Comparison of ENCODE assay signal across 17 cellular contexts in the genomic region with DNA sequence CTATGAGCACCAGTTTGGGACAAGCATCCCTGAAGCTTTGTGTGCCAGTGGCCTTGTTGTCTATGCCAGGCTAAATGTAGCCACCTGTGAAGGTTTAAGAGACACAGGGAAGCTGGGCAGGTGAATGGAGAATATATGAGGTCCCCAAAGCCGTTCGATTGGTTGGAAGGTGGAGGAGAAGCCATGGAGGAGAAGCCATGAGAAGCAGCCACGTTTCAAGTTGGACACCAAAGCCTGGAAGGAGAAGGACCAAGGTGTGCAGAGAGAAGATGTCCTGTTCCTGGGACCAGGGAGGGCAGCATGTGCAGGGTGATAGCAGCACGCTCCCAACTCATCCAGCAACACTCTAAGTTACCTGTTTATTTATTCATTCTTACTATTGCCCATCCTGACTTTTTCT.
DNase-seq lines count a peak whose midpoint lies in the region; ATAC-seq and TF ChIP-seq lines count a peak whose summit lies in the region.
"Had no signal": no experiment of that assay in that cellular context is flagged by ENCODE, and none has a peak within 500 bp of the region (broad histone marks: within the 10 kb centered on the region; RNA-seq: fewer than 3 reads in every experiment).

No MANE protein-coding gene starts in this region.

- H3K9me3 ChIP-seq in right atrium auricular region (no peaks in the 10 kb centered on the region), heart right ventricle (no peaks in the 10 kb centered on the region), lung (ENCODE audit: control insufficient read depth in 2 of 2, insufficient read depth in 1 of 2, low read length in 1 of 2) (peaks cover 0 to 2% of the 10 kb centered on the region in 2 donors)
- H3K9me3 ChIP-seq: BE2C, BLaER1 had no signal

- CTCF ChIA-PET in Calu3 (lab: Charles Lee): interaction anchor here (0.7 kb wide), 1 partner anchor 17 kb away, joined by 3 read pairs; no protein-coding TSS in a partner anchor

- no peak for ATAC-seq in heart right ventricle
- ATAC-seq in lung (ENCODE audit: insufficient read depth, low FRiP score): no peak

- H3K27me3 ChIP-seq in right atrium auricular region (no peaks in the 10 kb centered on the region), heart right ventricle (peaks cover 0 to 4% (median 0%) of the 10 kb centered on the region in 7 donors), lung (ENCODE audit: control insufficient read depth, insufficient read depth) (no peaks in the 10 kb centered on the region)
- H3K27me3 ChIP-seq: BE2C, BLaER1 had no signal

- peaks cover 16% of the 10 kb centered on the region for H3K9me3 Mint-ChIP-seq in Calu3 (ENCODE audit: low read depth, unreplicated experiment)

- H3K36me3 ChIP-seq in right atrium auricular region (no peaks in the 10 kb centered on the region), heart right ventricle (no peaks in the 10 kb centered on the region), lung (ENCODE audit: control insufficient read depth in 2 of 2, insufficient read depth in 2 of 2, low read length in 2 of 2) (no peaks in the 10 kb centered on the region)
- H3K36me3 ChIP-seq: BE2C, BLaER1 had no signal

- H3K27ac ChIP-seq in right atrium auricular region (no peak overlapping the region), heart right ventricle (no peak overlapping the region), lung (ENCODE audit: low read depth in 1 of 2, low read length in 1 of 2) (no peak overlapping the region)
- H3K27ac ChIP-seq: BLaER1 had no signal

- H3K4me3 ChIP-seq in right atrium auricular region (no peak overlapping the region), heart right ventricle (no peak overlapping the region), lung (no peak overlapping the region)
- H3K4me3 ChIP-seq: BLaER1 had no signal

- TF ChIP-seq CTCF in right atrium auricular region (IDR thresholded peaks at IDR 0.05) (no peak), heart right ventricle (IDR thresholded peaks at IDR 0.05) (no peak), lung (IDR thresholded peaks at IDR 0.05; ENCODE audit: control extremely low read depth, extremely low read depth) (no peak), Calu3 (IDR thresholded peaks at IDR 0.05; ENCODE audit: unreplicated experiment) (no peak)

- no peaks in the 10 kb centered on the region for H3K4me1 Mint-ChIP-seq in Calu3 (ENCODE audit: low read depth, unreplicated experiment)
- H3K4me1 Mint-ChIP-seq: CD14-positive monocyte; CD4-positive, alpha-beta memory T cell; CD4-positive, CD25-positive, alpha-beta regulatory T cell; CD8-positive, alpha-beta memory T cell had no signal

- intact Hi-C loops in heart right ventricle (cut with DNase I): no loop called here
- intact Hi-C loops in Calu3 (cut with micrococcal nuclease; ENCODE audit: unreplicated experiment): no loop called here

- H3K27ac Mint-ChIP-seq in Calu3 (ENCODE audit: unreplicated experiment): no peak overlapping the region
- H3K27ac Mint-ChIP-seq: CD14-positive monocyte; CD4-positive, alpha-beta memory T cell; CD4-positive, CD25-positive, alpha-beta regulatory T cell; CD8-positive, alpha-beta memory T cell had no signal

- no peaks in the 10 kb centered on the region for H3K27me3 Mint-ChIP-seq in Calu3 (ENCODE audit: unreplicated experiment)
- H3K27me3 Mint-ChIP-seq: CD4-positive, CD25-positive, alpha-beta regulatory T cell; CD8-positive, alpha-beta memory T cell had no signal

- no peak overlapping the region for H3K4me3 Mint-ChIP-seq in Calu3 (ENCODE audit: low read depth, unreplicated experiment)
- H3K4me3 Mint-ChIP-seq: CD14-positive monocyte; CD4-positive, alpha-beta memory T cell; CD4-positive, CD25-positive, alpha-beta regulatory T cell; CD8-positive, alpha-beta memory T cell had no signal

- BruUV-seq in Calu3 (replicated peaks; lab: Mats Ljungman, UMichigan): no TSS peak

- DNase-seq in right atrium auricular region (ENCODE audit: low spot score) (peak; percentile 34), heart right ventricle (no peak), lung (ENCODE audit: low spot score) (peak; percentile 9), Calu3 (no peak), NCI-H526 treated with DMSO at 0.1 percent for 48 hours (lab: John Stamatoyannopoulos, UW) (no peak)
- DNase-seq: 8988T; ACHN; BE2C; C1 segment of cervical spinal cord; CD4-positive, alpha-beta memory T cell; CD4-positive, CD25-positive, alpha-beta regulatory T cell; CD8-positive, alpha-beta memory T cell; COR-L47; DMS79 treated with DMSO at 0.1 percent for 48 hours; GF-D8 had no signal

- no peaks in the 10 kb centered on the region for H3K4me1 ChIP-seq in right atrium auricular region
- no peaks in the 10 kb centered on the region for H3K4me1 ChIP-seq in heart right ventricle
- H3K4me1 ChIP-seq in lung (ENCODE audit: control insufficient read depth in 2 of 2, insufficient read depth in 2 of 2, low read length in 2 of 2): peaks cover 0 to 1% of the 10 kb centered on the region in 2 donors
- H3K4me1 ChIP-seq: BE2C, BLaER1 had no signal

- no peaks in the 10 kb centered on the region for H3K36me3 Mint-ChIP-seq in Calu3 (ENCODE audit: insufficient read depth, unreplicated experiment)
- H3K36me3 Mint-ChIP-seq: CD14-positive monocyte; CD4-positive, alpha-beta memory T cell; CD4-positive, CD25-positive, alpha-beta regulatory T cell; CD8-positive, alpha-beta memory T cell had no signal

- 82 to 85% methylated on average over 4 of the region's 4 CpGs for WGBS in heart right ventricle, 2 donors
- 86 to 91% methylated on average over 4 of the region's 4 CpGs for WGBS in lung, 2 donors

Comparison
In these comparisons a context has a peak if more than half of its experiments do, and no peak if none do; other contexts are left out.
1. DNase-seq: peak in right atrium auricular region (single experiment) and lung (single experiment); none in heart right ventricle (0 of 2), Calu3 (single experiment) and NCI-H526 treated with DMSO at 0.1 percent for 48 hours (single experiment).